In the genomic region with DNA sequence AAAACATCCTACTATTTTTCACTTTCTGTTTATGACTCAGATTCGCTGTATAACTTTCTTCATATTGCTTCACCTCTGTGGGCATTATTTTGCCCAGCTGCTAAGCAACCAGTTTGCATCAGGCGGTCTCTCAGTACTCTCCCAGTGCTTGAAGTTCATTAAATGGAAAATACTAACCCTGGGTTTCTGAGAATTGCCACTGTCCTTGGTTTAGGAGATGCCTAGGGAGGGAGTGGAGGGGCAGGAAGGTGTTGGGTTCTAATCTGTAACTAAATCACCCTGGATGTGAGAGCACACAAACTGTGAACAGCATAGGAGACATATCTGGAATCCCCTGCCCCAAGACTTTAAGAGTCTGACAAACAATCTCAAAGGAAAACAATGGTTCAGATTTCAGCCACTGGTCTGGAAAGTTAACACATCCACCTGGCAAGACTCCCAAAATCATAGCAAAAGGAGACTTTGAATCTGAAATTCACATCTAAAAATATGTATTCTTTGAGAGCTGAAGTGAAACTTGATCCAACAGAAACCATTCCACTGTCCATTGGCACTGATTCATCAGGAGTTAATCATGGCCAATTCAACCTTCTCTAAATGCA, we compare ENCODE assay signal across 12 cellular contexts.
DNase-seq lines count a peak whose midpoint lies in the region; ATAC-seq, FAIRE-seq and TF ChIP-seq lines count a peak whose summit lies in the region.
"Had no signal": no experiment of that assay in that cellular context is flagged by ENCODE, and none has a peak within 500 bp of the region (broad histone marks: within the 10 kb centered on the region; RNA-seq: fewer than 3 reads in every experiment).

No MANE protein-coding gene starts in this region.

- H3K27me3 Mint-ChIP-seq in activated T-cell treated with anti-CD3 and anti-CD28 coated beads, Interleukin-2, amount 50 U/mL, for 24 hours, result peaks cover 16% of the 10 kb centered on the region
- H3K27me3 Mint-ChIP-seq in endodermal cell (ENCODE audit: insufficient read depth), result peaks cover 6% of the 10 kb centered on the region

- no peak overlapping the region for H3K4me3 Mint-ChIP-seq in activated T-cell treated with anti-CD3 and anti-CD28 coated beads, Interleukin-2, amount 50 U/mL, for 24 hours
- no peak overlapping the region for H3K4me3 Mint-ChIP-seq in endodermal cell

- TF ChIP-seq CTCF in ascending aorta (IDR thresholded peaks at IDR 0.05) (no peak), transverse colon (IDR thresholded peaks at IDR 0.05) (no peak), endodermal cell (conservative IDR thresholded peaks at IDR 0.05) (no peak)

- intact Hi-C loops in ascending aorta (cut with DNase I) (loop anchor here (5.0 to 10.0 kb wide), 2 partner anchors 162 to 796 kb away; no protein-coding TSS in a partner anchor), transverse colon (cut with DNase I; ENCODE audit: low total_unique reads) (no loop called here)

- H3K9me3 Mint-ChIP-seq in activated T-cell treated with anti-CD3 and anti-CD28 coated beads, Interleukin-2, amount 50 U/mL, for 24 hours, result peaks cover 11% of the 10 kb centered on the region
- H3K9me3 Mint-ChIP-seq in endodermal cell, result no peaks in the 10 kb centered on the region

- H3K9me3 ChIP-seq in ascending aorta (no peaks in the 10 kb centered on the region), transverse colon (no peaks in the 10 kb centered on the region), endodermal cell (ENCODE audit: control insufficient read depth, low read length) (peaks cover 24% of the 10 kb centered on the region)

- WGBS in transverse colon (ENCODE audit: low coverage in 1 of 2), 2 donors, result 25 to 29% methylated on average over 2 of the region's 2 CpGs
- 85 to 95% methylated on average over 2 of the region's 2 CpGs for WGBS in endodermal cell (ENCODE audit: insufficient coverage in 1 of 2, insufficient read length in 1 of 2), 2 experiments

- peak overlapping the region in 1 of 2 donors; percentile 24 for H3K4me3 ChIP-seq in ascending aorta
- H3K4me3 ChIP-seq in transverse colon, result no peak overlapping the region
- H3K4me3 ChIP-seq in endodermal cell (ENCODE audit: low read length), result no peak overlapping the region

- TF ChIP-seq POLR2A in transverse colon (IDR thresholded peaks at IDR 0.05), result no peak

- H3K36me3 Mint-ChIP-seq in activated T-cell treated with anti-CD3 and anti-CD28 coated beads, Interleukin-2, amount 50 U/mL, for 24 hours (ENCODE audit: low read depth), result no peaks in the 10 kb centered on the region
- H3K36me3 Mint-ChIP-seq in endodermal cell (ENCODE audit: low read depth), result no peaks in the 10 kb centered on the region

- peaks cover 0 to 22% of the 10 kb centered on the region in 2 donors for H3K4me1 ChIP-seq in ascending aorta
- peaks cover 26 to 56% (median 41%) of the 10 kb centered on the region in 4 donors for H3K4me1 ChIP-seq in transverse colon
- H3K4me1 ChIP-seq in endodermal cell (ENCODE audit: control insufficient read depth, insufficient read depth, low read length), result peaks cover 6% of the 10 kb centered on the region

- H3K27ac ChIP-seq in ascending aorta (peak overlapping the region; percentile 67 to 69), transverse colon (peak overlapping the region; percentile 70 to 78 (median 76)), endodermal cell (ENCODE audit: low read depth, low read length) (no peak overlapping the region)

- peak overlapping the region; percentile 67 for H3K27ac Mint-ChIP-seq in activated T-cell treated with anti-CD3 and anti-CD28 coated beads, Interleukin-2, amount 50 U/mL, for 24 hours
- no peak overlapping the region for H3K27ac Mint-ChIP-seq in endodermal cell

- H3K36me3 ChIP-seq in ascending aorta (no peaks in the 10 kb centered on the region), transverse colon (no peaks in the 10 kb centered on the region), endodermal cell (ENCODE audit: control insufficient read depth, insufficient read depth, low read length) (no peaks in the 10 kb centered on the region)

- no peak for DNase-seq in activated T-cell treated with anti-CD3 and anti-CD28 coated beads, Interleukin-2, amount 50 U/mL, for 24 hours
- DNase-seq in activated T-cell treated with anti-CD3 and anti-CD28 coated beads for 4 hours (no peak), ascending aorta (ENCODE audit: low spot score in 2 of 2) (peak; percentile 16 to 82), transverse colon (peak; percentile 50), endodermal cell (no peak), NCI-H69 (lab: John Stamatoyannopoulos, UW) (no peak)
- DNase-seq: activated CD4-positive, alpha-beta T cell treated with anti-CD3 and anti-CD28 coated beads, Interleukin-2, amount 50 U/mL, for 4 hours; NCI-H187 treated with DMSO at 0.1 percent for 48 hours; stimulated activated CD4-positive, alpha-beta T cell treated with anti-CD3 and anti-CD28 coated beads, Interleukin-4, amount 100 ng/mL, for 24 hours had no signal

- FAIRE-seq in islet of Langerhans (lab: Jason Lieb, UNC), result peak; percentile 90
- FAIRE-seq: D721Med had no signal

- TF ChIP-seq EP300 in transverse colon (IDR thresholded peaks at IDR 0.05; ENCODE audit: low read depth), result no peak

- peaks cover 24% of the 10 kb centered on the region for H3K4me1 Mint-ChIP-seq in activated T-cell treated with anti-CD3 and anti-CD28 coated beads, Interleukin-2, amount 50 U/mL, for 24 hours (ENCODE audit: low read depth)
- peaks cover 4% of the 10 kb centered on the region for H3K4me1 Mint-ChIP-seq in endodermal cell

- in situ Hi-C loops in transverse colon (cut with MboI; ENCODE audit: low pct_ligation_motif_present in 1 of 4, low pct_unique_long_range_greater_than_20kb in 1 of 4, low sequenced_read_pairs in 3 of 4), result no loop called here

- ATAC-seq in HG02642 (IDR thresholded peaks at IDR 0.05; ENCODE audit: poor library complexity, unreplicated experiment), result no peak

- H3K9ac ChIP-seq in endodermal cell (ENCODE audit: extremely low read depth, low read length, poor library complexity, severe bottlenecking), result no peak overlapping the region

- H3K27me3 ChIP-seq in ascending aorta, result no peaks in the 10 kb centered on the region
- H3K27me3 ChIP-seq in transverse colon, result no peaks in the 10 kb centered on the region
- no peaks in the 10 kb centered on the region for H3K27me3 ChIP-seq in endodermal cell (ENCODE audit: control insufficient read depth, insufficient read depth, low read length, poor library complexity, severe bottlenecking)

Comparison
In these comparisons a context has a peak if more than half of its experiments do, and no peak if none do; other contexts are left out.
1. DNase-seq: peak in ascending aorta (2 of 2) and transverse colon (single experiment); none in activated T-cell treated with anti-CD3 and anti-CD28 coated beads, Interleukin-2, amount 50 U/mL, for 24 hours (single experiment), activated T-cell treated with anti-CD3 and anti-CD28 coated beads for 4 hours (single experiment), endodermal cell (single experiment) and NCI-H69 (single experiment).